In genomic region chr14:100677925-100678765, GRCh38 we compare ENCODE assay signal across 9 cellular contexts. TPM values are rescaled to one million over a fixed set of nuclear protein-coding genes. Genes with fewer than 3 reads are reported as not detected.
DNase-seq lines count a peak whose midpoint lies in the region; ATAC-seq and TF ChIP-seq lines count a peak whose summit lies in the region.
"Had no signal": no experiment of that assay in that cellular context is flagged by ENCODE, and none has a peak within 500 bp of the region (broad histone marks: within the 10 kb centered on the region; RNA-seq: fewer than 3 reads in every experiment).

No MANE protein-coding gene starts in this region.

- DNase-seq in HFF-Myc (ENCODE audit: extremely low read depth, low read depth), result peak; percentile 94
- DNase-seq in SK-N-MC (ENCODE audit: low read depth, low spot score), result peak; percentile 55
- peak; percentile 74 to 91 (median 85) for DNase-seq in heart left ventricle
- DNase-seq in sigmoid colon, result peak; percentile 83
- no peak for DNase-seq in posterior vena cava (ENCODE audit: low spot score)
- no peak for DNase-seq in GDM1 (lab: John Stamatoyannopoulos, UW)

- peak; percentile 55 to 78 (median 64) for ATAC-seq in heart left ventricle
- no peak for ATAC-seq in HG02759 (IDR thresholded peaks at IDR 0.05; ENCODE audit: unreplicated experiment)
- ATAC-seq in HG03108 (IDR thresholded peaks at IDR 0.05; ENCODE audit: unreplicated experiment), result no peak

- no peaks in the 10 kb centered on the region for H3K9me3 ChIP-seq in SK-N-MC (ENCODE audit: low read depth, low read length)
- peaks cover 0 to 4% (median 0%) of the 10 kb centered on the region in 12 donors for H3K9me3 ChIP-seq in heart left ventricle
- no peaks in the 10 kb centered on the region for H3K9me3 ChIP-seq in sigmoid colon
- H3K9me3 ChIP-seq: SJSA1 had no signal

- peaks cover 0 to 52% (median 35%) of the 10 kb centered on the region in 12 donors for H3K4me1 ChIP-seq in heart left ventricle
- H3K4me1 ChIP-seq in sigmoid colon, result peaks cover 0 to 45% (median 39%) of the 10 kb centered on the region in 4 donors

- H3K27ac ChIP-seq in SK-N-MC, result peak overlapping the region; percentile 93
- H3K27ac ChIP-seq in heart left ventricle, result peak overlapping the region; percentile 52 to 92 (median 78)
- peak overlapping the region; percentile 52 to 75 (median 60) for H3K27ac ChIP-seq in sigmoid colon
- H3K27ac ChIP-seq: SJSA1 had no signal

- H3K27me3 ChIP-seq in heart left ventricle (peaks cover 0 to 22% (median 6%) of the 10 kb centered on the region in 9 donors), sigmoid colon (no peaks in the 10 kb centered on the region)
- H3K27me3 ChIP-seq: SJSA1 had no signal

- no peaks in the 10 kb centered on the region for H3K36me3 ChIP-seq in SK-N-MC (ENCODE audit: insufficient read depth, low read length)
- H3K36me3 ChIP-seq in heart left ventricle, result no peaks in the 10 kb centered on the region
- H3K36me3 ChIP-seq in sigmoid colon, result no peaks in the 10 kb centered on the region
- H3K36me3 ChIP-seq: SJSA1 had no signal

- TF ChIP-seq EP300 in sigmoid colon (IDR thresholded peaks at IDR 0.05), result no peak

- TF ChIP-seq CTCF in HFF-Myc (IDR thresholded peaks at IDR 0.05; ENCODE audit: low read depth, low read length, missing control alignments) (no peak), heart left ventricle (IDR thresholded peaks at IDR 0.05) (no peak), sigmoid colon (IDR thresholded peaks at IDR 0.05) (no peak)

- H3K9ac ChIP-seq in SK-N-MC (ENCODE audit: insufficient read length), result peak overlapping the region; percentile 9

- no peak overlapping the region for H3K4me3 ChIP-seq in HFF-Myc (replicated peaks; ENCODE audit: low read depth, low read length)
- peak overlapping the region; percentile 19 for H3K4me3 ChIP-seq in SK-N-MC
- H3K4me3 ChIP-seq in heart left ventricle, result peak overlapping the region in 1 of 12 donors; percentile 3
- H3K4me3 ChIP-seq in sigmoid colon, result no peak overlapping the region
- H3K4me3 ChIP-seq: SJSA1 had no signal

- TF ChIP-seq POLR2A in heart left ventricle (IDR thresholded peaks at IDR 0.05) (no peak), sigmoid colon (IDR thresholded peaks at IDR 0.05) (no peak)

- 40 to 57% (median 49%) methylated on average over 12 to 25 of the region's 25 CpGs for WGBS in heart left ventricle, 4 donors
- WGBS in sigmoid colon, 2 donors, result 29 to 46% methylated on average over 25 of the region's 25 CpGs

- intact Hi-C loops in heart left ventricle (cut with DNase I) (loop anchor here in 2 of 10 donors (10.0 kb wide), 1 partner anchor 147 kb away; the partner anchor contains the start of gene MEG3 (in 2 of the 2)), sigmoid colon (cut with DNase I) (no loop called here), posterior vena cava (cut with DNase I) (no loop called here)

RNA-seq across cellular contexts. Expression of gene DLK1, which starts 48.5 kb away (rescaled TPM):
- total RNA-seq in heart left ventricle, result 10 to 100 TPM in 5 of 9 donors, 1 to 10 TPM in 4; 1.4 to 52.4 (median 10.2) TPM
- 1 to 10 TPM; 3.7 to 6.4 TPM for polyA plus RNA-seq in heart left ventricle
- total RNA-seq in sigmoid colon, result under 1 TPM in 1 of 4 donors, not detected in 3; 0.36 TPM
- polyA plus RNA-seq in sigmoid colon, result 1 to 10 TPM in 1 of 3 donors, under 1 TPM in 1, not detected in 1; 0.46 to 1.2 TPM
- total RNA-seq in posterior vena cava, result not detected
- total RNA-seq: SJSA1 had no signal

Comparison
In these comparisons a context has a peak if more than half of its experiments do, and no peak if none do; other contexts are left out.
1. DNase-seq: peak in HFF-Myc (single experiment), SK-N-MC (single experiment), heart left ventricle (5 of 5) and sigmoid colon (single experiment); none in posterior vena cava (single experiment) and GDM1 (single experiment).
2. ATAC-seq: peak in heart left ventricle (4 of 4); none in HG02759 (single experiment) and HG03108 (single experiment).
3. Peak in every context shown above with its lines, with median percentiles within 50 percentile points of each other: H3K27ac ChIP-seq.